Comparison of ENCODE assay signal across 14 cellular contexts in genomic region chr6:71510856-71511255, GRCh38.
"Had no signal": no experiment of that assay in that cellular context is flagged by ENCODE, and none has a peak within 500 bp of the region (broad histone marks: within the 10 kb centered on the region; RNA-seq: fewer than 3 reads in every experiment).

No MANE protein-coding gene starts in this region.

- H3K27ac ChIP-seq: breast epithelium, KMS-11, SJSA1 had no signal

- H3K27me3 ChIP-seq: breast epithelium, SJSA1 had no signal

- H3K4me1 ChIP-seq: breast epithelium had no signal

- H3K36me3 ChIP-seq: breast epithelium, SJSA1 had no signal

- H3K9ac ChIP-seq: KMS-11 had no signal

- H3K4me3 ChIP-seq: breast epithelium, SJSA1 had no signal

- H3K9me3 ChIP-seq: breast epithelium, SJSA1 had no signal

- DNase-seq: activated CD4-positive, alpha-beta T cell treated with anti-CD3 and anti-CD28 coated beads for 48 hours; activated CD4-positive, alpha-beta T cell treated with anti-CD3 and anti-CD28 coated beads, Interleukin-2, amount 50 U/mL, for 4 hours; activated CD4-positive, CD25-positive, alpha-beta regulatory T cell treated with anti-CD3 and anti-CD28 coated beads, Interleukin-2, amount 50 U/mL, for 72 hours; activated CD8-positive, alpha-beta memory T cell treated with anti-CD3 and anti-CD28 coated beads, Interleukin-2, amount 50 U/mL, for 48 hours; activated effector memory CD4-positive, alpha-beta T cell treated with Interleukin-2 at 50 U/mL for 16 hours; activated naive CD4-positive, alpha-beta T cell; activated T-cell treated with anti-CD3 and anti-CD28 coated beads, Interleukin-2, amount 50 U/mL, for 1 hour; NCI-H1436; NCI-H2029 treated with DMSO at 0.1 percent for 48 hours; NCI-H510A treated with DMSO at 0.1 percent for 48 hours; SHP77 had no signal
